20 cellular contexts compared by ENCODE assay signal in genomic region chr3:170047133-170047404, GRCh38. TPM values are rescaled to one million over a fixed set of nuclear protein-coding genes. Genes with fewer than 3 reads are reported as not detected.
DNase-seq lines count a peak whose midpoint lies in the region; ATAC-seq, FAIRE-seq and TF ChIP-seq lines count a peak whose summit lies in the region.
"Had no signal": no experiment of that assay in that cellular context is flagged by ENCODE, and none has a peak within 500 bp of the region (broad histone marks: within the 10 kb centered on the region; RNA-seq: fewer than 3 reads in every experiment).

No MANE protein-coding gene starts in this region.

- H4K20me1 ChIP-seq in GM12878 (ENCODE audit: control insufficient read depth, insufficient read depth), result no peaks in the 10 kb centered on the region

- H2AFZ ChIP-seq in GM12878 (ENCODE audit: control insufficient read depth, low read depth, low read length), result no peak overlapping the region

- FAIRE-seq in GM12878 (lab: Jason Lieb, UNC), result no peak
- FAIRE-seq: endothelial cell of umbilical vein, kidney had no signal

- CTCF ChIA-PET in GM12878 (lab: Yijun Ruan, JAX), result no interaction called here

- TF ChIP-seq POLR2A in GM12878 (IDR thresholded peaks at IDR 0.05; ENCODE audit: low read depth, low read length) (no peak), transverse colon (IDR thresholded peaks at IDR 0.05) (no peak)

- peak overlapping the region; percentile 95; the same call in 1 of the 2 replicates for H3K27ac ChIP-seq in GM12878 (ENCODE audit: control insufficient read depth, insufficient read depth)
- peak overlapping the region; percentile 52 for H3K27ac ChIP-seq in muscle layer of duodenum (ENCODE audit: low read length)
- H3K27ac ChIP-seq in transverse colon, result peak overlapping the region; percentile 78 to 88 (median 82)

- intact Hi-C loops in GM12878 (cut with micrococcal nuclease; ENCODE audit: unreplicated experiment) (no loop called here), transverse colon (cut with DNase I; ENCODE audit: low total_unique reads) (no loop called here)

- POLR2A ChIA-PET in GM12878 (lab: Charles Lee), result interaction anchor here (0.7 kb wide), 2 partner anchors 206 to 464 kb away, joined by 3 to 5 read pairs; no protein-coding TSS in a partner anchor

- TF ChIP-seq CTCF in LNCaP clone FGC (IDR thresholded peaks at IDR 0.05; ENCODE audit: control insufficient read depth, extremely low read depth, insufficient read depth) (no peak), GM12878 (IDR thresholded peaks at IDR 0.05 in 2 of 3, conservative IDR thresholded peaks at IDR 0.05 in 1 of 3; ENCODE audit: control insufficient read depth in 2 of 3, extremely low read depth in 1 of 3, insufficient read depth in 1 of 3, low read depth in 3 of 3, low read length in 3 of 3) (no peak), transverse colon (IDR thresholded peaks at IDR 0.05) (no peak)

- ATAC-seq in GM12878, result no peak

- no peak overlapping the region for H3K9ac ChIP-seq in GM12878 (ENCODE audit: control insufficient read depth, insufficient read depth, low read length)

- peaks cover under 1% of the 10 kb centered on the region; the same call in 2 of the 3 replicates for H3K9me3 ChIP-seq in GM12878 (replicated peaks; ENCODE audit: control insufficient read depth, insufficient read depth, low read length)
- no peaks in the 10 kb centered on the region for H3K9me3 ChIP-seq in muscle layer of duodenum (ENCODE audit: control insufficient read depth in 1 of 2, low read length in 2 of 2)
- H3K9me3 ChIP-seq in transverse colon, result no peaks in the 10 kb centered on the region
- H3K9me3 ChIP-seq: thyroid gland had no signal

- no peak for TF ChIP-seq RAD21 in GM12878 (IDR thresholded peaks at IDR 0.05; ENCODE audit: insufficient read depth, low read depth, low read length)

- peaks cover 68% of the 10 kb centered on the region for H3K79me2 ChIP-seq in GM12878 (ENCODE audit: control insufficient read depth, insufficient read depth, low read length)

- peaks cover 0 to 26% of the 10 kb centered on the region in 2 experiments; a peak in 1 of 4 replicates for H3K36me3 ChIP-seq in GM12878 (ENCODE audit: control insufficient read depth in 2 of 2, insufficient read depth in 2 of 2, low read length in 1 of 2)
- H3K36me3 ChIP-seq in muscle layer of duodenum (ENCODE audit: control insufficient read depth in 1 of 2, insufficient read depth in 2 of 2, low read length in 2 of 2), result no peaks in the 10 kb centered on the region
- H3K36me3 ChIP-seq in transverse colon, result no peaks in the 10 kb centered on the region
- no peaks in the 10 kb centered on the region for H3K36me3 ChIP-seq in H7 (replicated peaks; ENCODE audit: control insufficient read depth, insufficient read depth, low read length)
- H3K36me3 ChIP-seq: thyroid gland had no signal

- H3K4me1 ChIP-seq in GM12878 (ENCODE audit: control insufficient read depth, insufficient read depth, low read length) (peaks cover 37% of the 10 kb centered on the region), muscle layer of duodenum (ENCODE audit: control insufficient read depth in 1 of 2, insufficient read depth in 2 of 2, low read length in 2 of 2) (no peaks in the 10 kb centered on the region), transverse colon (peaks cover 0 to 73% (median 39%) of the 10 kb centered on the region in 4 donors)

- peak overlapping the region; percentile 61; the same call in 1 of the 2 replicates for H3K4me2 ChIP-seq in GM12878 (ENCODE audit: control insufficient read depth, insufficient read depth)

- 82% methylated on average over 3 of the region's 3 CpGs for WGBS in GM12878 (ENCODE audit: insufficient coverage, insufficient replicate concordance, low lambda C conversion rate, missing lambda C conversion rate)
- 44 to 50% methylated on average over 1 to 3 of the region's 3 CpGs for WGBS in transverse colon (ENCODE audit: low coverage in 1 of 2), 2 donors

- BruUV-seq in GM12878 (replicated peaks; lab: Mats Ljungman, UMichigan), result no TSS peak

- H3K4me3 ChIP-seq in LNCaP clone FGC (ENCODE audit: low read depth, low read length) (peak overlapping the region; percentile 34), GM12878 (no peak overlapping the region), muscle layer of duodenum (ENCODE audit: low read depth in 1 of 2, low read length in 2 of 2) (no peak overlapping the region), transverse colon (no peak overlapping the region), H7 (ENCODE audit: insufficient read depth, low read depth, low read length) (no peak overlapping the region)
- H3K4me3 ChIP-seq: lung, thyroid gland had no signal

- H3K27me3 ChIP-seq in GM12878 (replicated peaks in 1 of 2; ENCODE audit: control insufficient read depth in 2 of 2, insufficient read depth in 2 of 2, low read length in 1 of 2) (peaks cover 0 to 4% of the 10 kb centered on the region in 2 experiments; a peak in 2 of 4 replicates), muscle layer of duodenum (ENCODE audit: low read depth, low read length) (no peaks in the 10 kb centered on the region), transverse colon (no peaks in the 10 kb centered on the region), H7 (ENCODE audit: control insufficient read depth, insufficient read depth, low read length) (no peaks in the 10 kb centered on the region)
- H3K27me3 ChIP-seq: thyroid gland had no signal

- RAD21 ChIA-PET in GM12878 (lab: Charles Lee; ENCODE audit: unreplicated experiment), result no interaction called here

- TF ChIP-seq EP300 in GM12878 (IDR thresholded peaks at IDR 0.05; ENCODE audit: borderline replicate concordance in 1 of 2, control insufficient read depth in 1 of 2, low read depth in 2 of 2, low read length in 2 of 2) (no peak), transverse colon (IDR thresholded peaks at IDR 0.05; ENCODE audit: low read depth) (no peak)

- in situ Hi-C loops in GM12878 (cut with MboI), result loop anchor here (25.0 kb wide), 1 partner anchor 910 kb away; no protein-coding TSS in a partner anchor
- in situ Hi-C loops in transverse colon (cut with MboI; ENCODE audit: low pct_ligation_motif_present in 1 of 4, low pct_unique_long_range_greater_than_20kb in 1 of 4, low sequenced_read_pairs in 3 of 4), result no loop called here

- DNase-seq in LNCaP clone FGC (ENCODE audit: low read depth), result no peak
- no peak for DNase-seq in GM12878 (ENCODE audit: low read depth, low spot score)
- no peak for DNase-seq in transverse colon
- DNase-seq in NCI-H82 treated with DMSO at 0.1 percent for 48 hours (lab: John Stamatoyannopoulos, UW; ENCODE audit: unreplicated experiment), result no peak
- DNase-seq in NCI-H2171 (lab: John Stamatoyannopoulos, UW), result no peak
- no peak for DNase-seq in H7
- DNase-seq: aorta; caudate nucleus; CD8-positive, alpha-beta memory T cell; dermis blood vessel endothelial cell; kidney; NCI-H1694; NCI-H524 treated with DMSO at 0.1 percent for 48 hours; nucleus accumbens; stimulated activated CD4-positive, alpha-beta T cell treated with anti-CD3 and anti-CD28 coated beads, Interleukin-4, amount 100 ng/mL, for 1 hour; stimulated activated naive CD4-positive, alpha-beta T cell treated with Interleukin-2 at 50 U/mL for 16 hours; thyroid gland had no signal

- SMC1A ChIA-PET in GM12878 (lab: Charles Lee; ENCODE audit: uncharacterized antibody, unreplicated experiment), result no interaction called here

TF ChIP-seq in GM12878, 131 proteins besides CTCF, POLR2A, EP300 and RAD21:
- no peak for TF ChIP-seq CHD4 (IDR thresholded peaks at IDR 0.05)
- TF ChIP-seq RFX5 (IDR thresholded peaks at IDR 0.05; ENCODE audit: low read depth, low read length), result no peak
- TF ChIP-seq YBX1 (IDR thresholded peaks at IDR 0.05), result no peak
- TF ChIP-seq FOS (IDR thresholded peaks at IDR 0.05; ENCODE audit: borderline replicate concordance, extremely low read depth, insufficient read length), result no peak
- TF ChIP-seq MLLT1 (IDR thresholded peaks at IDR 0.05), result no peak
- TF ChIP-seq GATAD2B (conservative IDR thresholded peaks at IDR 0.05; ENCODE audit: low read depth), result no peak
- no peak for TF ChIP-seq ATF7 (IDR thresholded peaks at IDR 0.05; ENCODE audit: low read depth)
- TF ChIP-seq ZNF207 (IDR thresholded peaks at IDR 0.05; ENCODE audit: borderline replicate concordance), result no peak
- no peak for TF ChIP-seq WRNIP1 (IDR thresholded peaks at IDR 0.05; ENCODE audit: borderline replicate concordance, low read depth, low read length)
- TF ChIP-seq BHLHE40 (IDR thresholded peaks at IDR 0.05; ENCODE audit: borderline replicate concordance in 1 of 2, low read depth in 2 of 2, low read length in 1 of 2), result no peak

RNA-seq across cellular contexts. Expression of gene GPR160, which starts 9.3 kb away (rescaled TPM):
- 1.5 and 1.7 TPM in 2 replicates for total RNA-seq in GM12878 (2013; cell fraction: nucleolus; rRNA removed)
- total RNA-seq in GM12878 (2014; rRNA removed), result 35.6 and 35.9 TPM in 2 replicates
- 36.3 and 36.4 TPM in 2 replicates for total RNA-seq in GM12878 (2014; rRNA removed; fragmentation: Illumina TruSeq; extraction: Trizol)
- total RNA-seq in GM12878 (2021), result 21.7 and 24.6 TPM in 2 replicates
- polyA plus RNA-seq in GM12878 (2011; ENCODE audit: low read depth), result 32.9 TPM
- polyA plus RNA-seq in GM12878 (2011; rRNA removed), result 1.2 and 2.2 TPM in 2 replicates
- polyA plus RNA-seq in GM12878 (2011; cell fraction: cytosol; rRNA removed), result 0.30 and 0.42 TPM in 2 replicates
- polyA plus RNA-seq in GM12878 (2011; cell fraction: nucleus; rRNA removed), result 0.44 and 0.49 TPM in 2 replicates
- 80.9 and 93.7 TPM in 2 replicates for polyA plus RNA-seq in GM12878 (2012)
- 41.9 and 44.1 TPM in 2 replicates for polyA plus RNA-seq in GM12878 (2014; fragmentation: Illumina TruSeq; extraction: Trizol)
- 10 to 100 TPM in 1 of 2 experiments, 1 to 10 TPM in 1; 8.8 to 14.4 TPM for polyA plus RNA-seq in GM12878 (2014; fragmentation: Nextera tagmentation; extraction: Ambion mirVana)
- polyA plus RNA-seq in GM12878 (2014; rRNA removed), result 25.9 and 28.2 TPM in 2 replicates
- polyA plus RNA-seq in GM12878 (2016; fragmentation: Nextera tagmentation; extraction: Ambion mirVana), result 10 to 100 TPM; 53.9 to 57.7 TPM
- polyA minus RNA-seq in GM12878 (2011; rRNA and poly(A)+ RNA removed), result 0.41 and 0.80 TPM in 2 replicates
- polyA minus RNA-seq in GM12878 (2011; cell fraction: cytosol; rRNA and poly(A)+ RNA removed), result 0.73 and 1.6 TPM in 2 replicates
- 0.36 and 0.86 TPM in 2 replicates for polyA minus RNA-seq in GM12878 (2011; cell fraction: nucleus; rRNA and poly(A)+ RNA removed)
- 100 to 1,000 TPM in 3 of 4 donors, 10 to 100 TPM in 1; 93.5 to 195 (median 139) TPM for total RNA-seq in transverse colon
- total RNA-seq in H7 (2014; rRNA removed; shearing (Covaris generic)), result 15.4 and 33.1 TPM in 2 replicates
